ENCODE assay signal across 15 cellular contexts in the genomic region with DNA sequence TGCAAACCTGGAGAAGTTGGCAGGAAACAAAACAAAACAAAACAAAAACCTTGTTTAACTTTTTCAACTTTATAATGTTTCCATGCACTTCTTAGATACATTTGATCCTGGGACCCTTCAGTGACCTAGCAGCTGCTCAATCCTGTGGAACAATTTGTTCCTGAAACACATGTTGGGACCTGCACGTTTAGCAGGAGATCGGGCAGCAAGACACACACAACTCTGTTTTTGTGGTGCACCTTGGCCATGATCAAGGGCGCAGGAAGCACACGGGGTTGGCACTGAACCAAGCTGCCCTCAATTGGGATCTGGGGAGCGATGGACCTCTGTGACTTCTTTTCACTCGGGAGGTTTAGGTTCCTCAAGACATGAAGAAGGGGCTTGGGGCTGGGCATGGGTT.
DNase-seq lines count a peak whose midpoint lies in the region; ATAC-seq, FAIRE-seq and TF ChIP-seq lines count a peak whose summit lies in the region.
"Had no signal": no experiment of that assay in that cellular context is flagged by ENCODE, and none has a peak within 500 bp of the region (broad histone marks: within the 10 kb centered on the region; RNA-seq: fewer than 3 reads in every experiment).

No MANE protein-coding gene starts in this region.

- ATAC-seq in RWPE2 (ENCODE audit: low read depth) (no peak), GM18873 (IDR thresholded peaks at IDR 0.05; ENCODE audit: low FRiP score, unreplicated experiment) (no peak)
- ATAC-seq: PC-3 had no signal

- FAIRE-seq in kidney (lab: Jason Lieb, UNC), result no peak
- FAIRE-seq: GM19239, HTR-8/SVneo had no signal

- no peaks in the 10 kb centered on the region for H3K9me3 Mint-ChIP-seq in endodermal cell
- H3K9me3 Mint-ChIP-seq: CD14-positive monocyte had no signal

- H3K36me3 ChIP-seq in RWPE2 (ENCODE audit: low read depth) (no peaks in the 10 kb centered on the region), endodermal cell (ENCODE audit: control insufficient read depth, insufficient read depth, low read length) (no peaks in the 10 kb centered on the region), kidney (ENCODE audit: control insufficient read depth in 1 of 2, insufficient read depth in 2 of 2, low read length in 2 of 2) (no peaks in the 10 kb centered on the region), stomach (no peaks in the 10 kb centered on the region)

- 92 to 97% methylated on average over 4 to 6 of the region's 6 CpGs for WGBS in endodermal cell (ENCODE audit: insufficient coverage in 1 of 2, insufficient read length in 1 of 2), 2 experiments
- 61 to 79% (median 69%) methylated on average over 6 of the region's 6 CpGs for WGBS in stomach, 5 donors

- H3K4me3 ChIP-seq in RWPE2 (ENCODE audit: severe bottlenecking), result no peak overlapping the region
- H3K4me3 ChIP-seq in endodermal cell (ENCODE audit: low read length), result no peak overlapping the region
- H3K4me3 ChIP-seq in kidney (ENCODE audit: low read length in 2 of 2), result no peak overlapping the region
- H3K4me3 ChIP-seq in skin epidermis, result no peak overlapping the region
- no peak overlapping the region for H3K4me3 ChIP-seq in stomach

- peaks cover 18% of the 10 kb centered on the region for H3K4me1 ChIP-seq in RWPE2 (ENCODE audit: insufficient read depth, poor library complexity, severe bottlenecking)
- H3K4me1 ChIP-seq in endodermal cell (ENCODE audit: control insufficient read depth, insufficient read depth, low read length), result no peaks in the 10 kb centered on the region
- H3K4me1 ChIP-seq in kidney (ENCODE audit: control insufficient read depth in 1 of 2, insufficient read depth in 1 of 2, low read depth in 1 of 2, low read length in 2 of 2), result peaks cover 9 to 10% of the 10 kb centered on the region in 2 donors
- peaks cover 0 to 21% (median 16%) of the 10 kb centered on the region in 4 donors for H3K4me1 ChIP-seq in stomach

- no peaks in the 10 kb centered on the region for H3K9me3 ChIP-seq in RWPE2 (ENCODE audit: severe bottlenecking)
- no peaks in the 10 kb centered on the region for H3K9me3 ChIP-seq in endodermal cell (ENCODE audit: control insufficient read depth, low read length)
- no peaks in the 10 kb centered on the region for H3K9me3 ChIP-seq in kidney (ENCODE audit: control insufficient read depth in 1 of 2, low read length in 2 of 2)
- H3K9me3 ChIP-seq in stomach, result no peaks in the 10 kb centered on the region

- TF ChIP-seq EP300 in stomach (IDR thresholded peaks at IDR 0.05), result no peak

- H3K27me3 Mint-ChIP-seq in endodermal cell (ENCODE audit: insufficient read depth), result no peaks in the 10 kb centered on the region

- no peaks in the 10 kb centered on the region for H3K4me1 Mint-ChIP-seq in endodermal cell
- H3K4me1 Mint-ChIP-seq: CD14-positive monocyte had no signal

- peak overlapping the region; percentile 37 for H3K27ac ChIP-seq in RWPE2 (ENCODE audit: poor library complexity, severe bottlenecking)
- H3K27ac ChIP-seq in endodermal cell (ENCODE audit: low read depth, low read length), result peak overlapping the region; percentile 3
- H3K27ac ChIP-seq in kidney (ENCODE audit: low read depth in 2 of 2, low read length in 2 of 2), result peak overlapping the region in 1 of 2 donors; percentile 71
- peak overlapping the region in 12 of 21 experiments; percentile 13 to 76 (median 50) for H3K27ac ChIP-seq in skin epidermis
- H3K27ac ChIP-seq in stomach, result no peak overlapping the region

- H3K9ac ChIP-seq in endodermal cell (ENCODE audit: extremely low read depth, low read length, poor library complexity, severe bottlenecking) (no peak overlapping the region), kidney (ENCODE audit: low read length in 2 of 2) (no peak overlapping the region)

- H3K4me3 Mint-ChIP-seq in endodermal cell, result no peak overlapping the region
- H3K4me3 Mint-ChIP-seq: CD14-positive monocyte had no signal

- no peaks in the 10 kb centered on the region for H3K36me3 Mint-ChIP-seq in endodermal cell (ENCODE audit: low read depth)
- H3K36me3 Mint-ChIP-seq: CD14-positive monocyte had no signal

- TF ChIP-seq CTCF in RWPE2 (IDR thresholded peaks at IDR 0.05; ENCODE audit: poor library complexity, severe bottlenecking) (no peak), endodermal cell (conservative IDR thresholded peaks at IDR 0.05) (no peak), kidney (IDR thresholded peaks at IDR 0.05; ENCODE audit: borderline replicate concordance, extremely low read depth, insufficient read depth) (no peak), stomach (IDR thresholded peaks at IDR 0.05) (no peak)

- H3K27ac Mint-ChIP-seq in endodermal cell, result no peak overlapping the region

- H3K27me3 ChIP-seq in RWPE2 (ENCODE audit: insufficient read depth, poor library complexity, severe bottlenecking), result no peaks in the 10 kb centered on the region
- H3K27me3 ChIP-seq in endodermal cell (ENCODE audit: control insufficient read depth, insufficient read depth, low read length, poor library complexity, severe bottlenecking), result no peaks in the 10 kb centered on the region
- H3K27me3 ChIP-seq in stomach, result no peaks in the 10 kb centered on the region

- TF ChIP-seq POLR2A in stomach (IDR thresholded peaks at IDR 0.05), result no peak

- intact Hi-C loops in kidney (cut with DNase I) (no loop called here), stomach (cut with DNase I; ENCODE audit: low total_unique reads) (no loop called here)

- DNase-seq in RWPE2 (ENCODE audit: low spot score), result no peak
- no peak for DNase-seq in endodermal cell
- DNase-seq in kidney, result peak; percentile 34
- DNase-seq in stomach, result no peak
- DNase-seq in NCI-H526 (lab: John Stamatoyannopoulos, UW), result no peak
- DNase-seq: GOT3, NCI-H1436 treated with DMSO at 0.1 percent for 48 hours, NCI-H2081, NCI-H226, PC-3 had no signal

Comparison
In these comparisons a context has a peak if more than half of its experiments do, and no peak if none do; other contexts are left out.
1. H3K27ac ChIP-seq: peak in RWPE2 (single experiment), endodermal cell (single experiment) and skin epidermis (12 of 21); none in stomach (0 of 5).